8 cellular contexts compared by ENCODE assay signal in genomic region chr10:87864497-87865059, GRCh38. TPM values are rescaled to one million over a fixed set of nuclear protein-coding genes. Genes with fewer than 3 reads are reported as not detected.
DNase-seq lines count a peak whose midpoint lies in the region; ATAC-seq and TF ChIP-seq lines count a peak whose summit lies in the region.

No MANE protein-coding gene starts in this region.

- no peaks in the 10 kb centered on the region for H3K27me3 Mint-ChIP-seq in activated T-cell treated with anti-CD3 and anti-CD28 coated beads, Interleukin-2, amount 50 U/mL, for 4 hours (ENCODE audit: low read depth)

- peaks cover 3% of the 10 kb centered on the region for H3K36me3 Mint-ChIP-seq in activated T-cell treated with anti-CD3 and anti-CD28 coated beads, Interleukin-2, amount 50 U/mL, for 4 hours (ENCODE audit: insufficient read depth)

- H3K9me3 Mint-ChIP-seq in activated T-cell treated with anti-CD3 and anti-CD28 coated beads, Interleukin-2, amount 50 U/mL, for 4 hours = no peaks in the 10 kb centered on the region

- H3K4me1 Mint-ChIP-seq in activated T-cell treated with anti-CD3 and anti-CD28 coated beads, Interleukin-2, amount 50 U/mL, for 4 hours (ENCODE audit: low read depth) = peaks cover 50% of the 10 kb centered on the region

- 2% methylated on average over 16 of the region's 16 CpGs for WGBS in esophagus muscularis mucosa

- TF ChIP-seq EP300 in esophagus muscularis mucosa (IDR thresholded peaks at IDR 0.05) = no peak

- H3K9me3 ChIP-seq in SK-N-MC (ENCODE audit: low read depth, low read length) (no peaks in the 10 kb centered on the region), esophagus muscularis mucosa (no peaks in the 10 kb centered on the region)

- H3K4me3 Mint-ChIP-seq in activated T-cell treated with anti-CD3 and anti-CD28 coated beads, Interleukin-2, amount 50 U/mL, for 4 hours = peak overlapping the region; percentile 97

- H3K27me3 ChIP-seq in esophagus muscularis mucosa = no peaks in the 10 kb centered on the region

- no peaks in the 10 kb centered on the region for H3K36me3 ChIP-seq in SK-N-MC (ENCODE audit: insufficient read depth, low read length)
- H3K36me3 ChIP-seq in esophagus muscularis mucosa = no peaks in the 10 kb centered on the region

- intact Hi-C loops in esophagus muscularis mucosa (cut with DNase I) = loop anchor here (5.0 kb wide), 2 partner anchors 47 to 88 kb away; partner anchors contain the start of gene ATAD1

- no peak for TF ChIP-seq POLR2A in esophagus muscularis mucosa (IDR thresholded peaks at IDR 0.05; ENCODE audit: low read depth)

- no peak for ATAC-seq in activated T-cell treated with anti-CD3 and anti-CD28 coated beads, Interleukin-2, amount 50 U/mL, for 4 hours
- ATAC-seq in GM18502 (IDR thresholded peaks at IDR 0.05; ENCODE audit: poor library complexity, unreplicated experiment) = no peak
- no peak for ATAC-seq in GM19452 (IDR thresholded peaks at IDR 0.05; ENCODE audit: unreplicated experiment)

- no peak for DNase-seq in activated T-cell treated with anti-CD3 and anti-CD28 coated beads, Interleukin-2, amount 50 U/mL, for 4 hours
- DNase-seq in activated T-cell treated with anti-CD3 and anti-CD28 coated beads for 4 hours = no peak
- DNase-seq in SK-N-MC (ENCODE audit: low read depth, low spot score) = no peak
- DNase-seq in esophagus muscularis mucosa (ENCODE audit: extremely low spot score) = no peak
- peak; percentile 60 for DNase-seq in pons (ENCODE audit: low spot score)
- DNase-seq in NCI-H1436 treated with DMSO at 0.1 percent for 48 hours (lab: John Stamatoyannopoulos, UW) = no peak

- H3K4me3 ChIP-seq in SK-N-MC (peak overlapping the region; percentile 85), esophagus muscularis mucosa (peak overlapping the region; percentile 79 to 95 (median 87))

- peaks cover 14 to 42% (median 36%) of the 10 kb centered on the region in 4 donors for H3K4me1 ChIP-seq in esophagus muscularis mucosa

- no peak for TF ChIP-seq CTCF in esophagus muscularis mucosa (IDR thresholded peaks at IDR 0.05)

- peak overlapping the region; percentile 66 for H3K9ac ChIP-seq in SK-N-MC (ENCODE audit: insufficient read length)

- no peak overlapping the region for H3K27ac ChIP-seq in SK-N-MC
- H3K27ac ChIP-seq in esophagus muscularis mucosa (replicated peaks in 1 of 4) = peak overlapping the region; percentile 93 to 99 (median 98)

RNA-seq across cellular contexts. Expression of gene PTEN, which starts 1.2 kb away (rescaled TPM):
- total RNA-seq in activated T-cell treated with anti-CD3 and anti-CD28 coated beads, Interleukin-2, amount 50 U/mL, for 4 hours = 10 to 100 TPM; 32.8 to 37.2 (median 35.5) TPM
- 100 to 1,000 TPM in 1 of 4 donors, 10 to 100 TPM in 3; 83.2 to 117 (median 94.3) TPM for total RNA-seq in esophagus muscularis mucosa

RNA-seq across cellular contexts. Expression of gene KLLN, which starts 1.2 kb away (rescaled TPM):
- under 1 TPM; 0.32 to 0.43 (median 0.35) TPM for total RNA-seq in activated T-cell treated with anti-CD3 and anti-CD28 coated beads, Interleukin-2, amount 50 U/mL, for 4 hours
- total RNA-seq in esophagus muscularis mucosa = under 1 TPM in 3 of 4 donors, not detected in 1; 0.17 to 0.52 (median 0.39) TPM

RNA-seq across cellular contexts. Expression of gene ATAD1, which starts 46.6 kb away (rescaled TPM):
- total RNA-seq in activated T-cell treated with anti-CD3 and anti-CD28 coated beads, Interleukin-2, amount 50 U/mL, for 4 hours = 10 to 100 TPM; 52.2 to 61.1 (median 52.5) TPM
- total RNA-seq in esophagus muscularis mucosa = 10 to 100 TPM; 29.1 to 41.3 (median 36.1) TPM
